In the genomic region with DNA sequence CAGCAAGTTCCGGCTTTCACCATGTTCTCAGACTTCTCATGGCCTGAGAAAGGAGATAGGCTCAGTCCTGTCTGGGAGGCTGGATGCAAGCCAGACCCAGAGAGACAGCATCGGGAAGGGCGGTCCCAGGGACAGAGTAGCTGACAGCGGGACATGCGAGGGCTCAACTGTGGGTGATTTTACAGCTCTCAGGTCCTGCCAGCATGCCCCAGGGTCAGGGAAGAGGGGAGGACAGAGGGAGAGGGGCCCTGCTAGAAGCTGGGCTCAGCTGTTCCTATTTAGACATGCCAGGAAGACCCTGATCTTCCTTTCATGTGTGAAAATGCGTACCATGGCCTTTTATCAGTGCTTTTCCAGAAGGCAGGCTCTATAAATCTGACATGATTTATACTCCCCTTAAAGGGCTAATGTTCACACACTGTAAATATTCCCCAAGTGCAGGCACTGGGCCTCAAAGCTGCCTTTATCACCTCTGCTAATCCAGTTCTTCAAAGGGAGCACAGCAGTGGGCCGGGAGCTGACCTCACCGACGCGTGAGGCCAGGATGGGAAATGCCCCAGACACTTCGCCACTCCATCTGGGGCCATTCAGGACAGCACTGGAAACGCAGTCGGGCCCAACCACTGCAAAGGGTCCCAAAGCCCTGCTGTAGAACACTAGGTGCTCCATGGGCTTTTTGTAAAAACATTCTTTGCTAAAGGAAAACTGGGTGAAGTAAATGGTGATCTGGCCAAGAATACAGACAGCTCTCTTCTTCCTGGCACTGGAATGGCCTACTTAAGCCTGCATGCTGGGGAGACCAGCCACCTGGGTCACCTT, we compare ENCODE assay signal across 24 cellular contexts.
DNase-seq lines count a peak whose midpoint lies in the region; ATAC-seq, FAIRE-seq and TF ChIP-seq lines count a peak whose summit lies in the region.
"Had no signal": no experiment of that assay in that cellular context is flagged by ENCODE, and none has a peak within 500 bp of the region (broad histone marks: within the 10 kb centered on the region; RNA-seq: fewer than 3 reads in every experiment).

No MANE protein-coding gene starts in this region.

- H3K14ac ChIP-seq in neuronal stem cell (ENCODE audit: low read length) = no peak overlapping the region

- no peak overlapping the region for H2BK120ac ChIP-seq in neuronal stem cell (ENCODE audit: low read depth, low read length)

- no peak overlapping the region for H2BK15ac ChIP-seq in neuronal stem cell (ENCODE audit: low read length)

- no peak for TF ChIP-seq CTCF in GM23338 (conservative IDR thresholded peaks at IDR 0.05; ENCODE audit: low read depth in 2 of 2)

- intact Hi-C loops in left ventricle myocardium superior (cut with micrococcal nuclease) = loop anchor here (5.0 kb wide), 1 partner anchor 367 kb away; no protein-coding TSS in a partner anchor

- H3K4ac ChIP-seq in neuronal stem cell (ENCODE audit: low read length) = no peak overlapping the region

- H3K4me1 ChIP-seq in GM23338 (ENCODE audit: insufficient read depth) (no peaks in the 10 kb centered on the region; the same call in 1 of the 2 replicates), neuronal stem cell (ENCODE audit: control insufficient read depth in 2 of 2, insufficient read depth in 1 of 2, low read depth in 1 of 2, low read length in 2 of 2) (peaks cover 0 to 6% of the 10 kb centered on the region in 2 donors)

- peaks cover 15% of the 10 kb centered on the region for H3K4me1 Mint-ChIP-seq in GM23338
- no peaks in the 10 kb centered on the region for H3K4me1 Mint-ChIP-seq in activated CD4-positive, alpha-beta T cell treated with anti-CD3 and anti-CD28 coated beads, Interleukin-2, amount 10 ng/mL, durations not matched to agents 7 days and 5 days
- H3K4me1 Mint-ChIP-seq: CD14-positive monocyte; memory B cell; naive thymus-derived CD4-positive, alpha-beta T cell had no signal

- H4K91ac ChIP-seq in neuronal stem cell (ENCODE audit: low read depth, low read length, poor library complexity) = no peak overlapping the region

- H3K23ac ChIP-seq in neuronal stem cell (ENCODE audit: low read depth, low read length, poor library complexity) = no peak overlapping the region

- peaks cover 8% of the 10 kb centered on the region for H3K27me3 Mint-ChIP-seq in GM23338 (ENCODE audit: insufficient read depth, low read depth, poor library complexity)
- H3K27me3 Mint-ChIP-seq in activated CD4-positive, alpha-beta T cell treated with anti-CD3 and anti-CD28 coated beads, Interleukin-2, amount 10 ng/mL, durations not matched to agents 7 days and 5 days = peaks cover 8% of the 10 kb centered on the region

- H2BK5ac ChIP-seq in neuronal stem cell (ENCODE audit: low read length) = no peak overlapping the region

- no peaks in the 10 kb centered on the region for H3K27me3 ChIP-seq in GM23338 (ENCODE audit: insufficient read depth)
- peaks cover 0 to 30% (median 0%) of the 10 kb centered on the region in 3 experiments for H3K27me3 ChIP-seq in neuronal stem cell (ENCODE audit: control insufficient read depth in 3 of 3, insufficient read depth in 3 of 3, low read depth in 1 of 3, low read length in 3 of 3)

- H3K4me2 ChIP-seq in GM23338 (no peak overlapping the region), neuronal stem cell (ENCODE audit: insufficient read depth, low read length, poor library complexity, severe bottlenecking) (no peak overlapping the region)

- no peak overlapping the region for H2AK5ac ChIP-seq in neuronal stem cell (ENCODE audit: low read depth, low read length)

- no peaks in the 10 kb centered on the region for H3K36me3 Mint-ChIP-seq in GM23338 (ENCODE audit: low read depth)
- H3K36me3 Mint-ChIP-seq in activated CD4-positive, alpha-beta T cell treated with anti-CD3 and anti-CD28 coated beads, Interleukin-2, amount 10 ng/mL, durations not matched to agents 7 days and 5 days (ENCODE audit: low read depth) = no peaks in the 10 kb centered on the region
- H3K36me3 Mint-ChIP-seq: CD14-positive monocyte; memory B cell; naive thymus-derived CD4-positive, alpha-beta T cell; WTC11 had no signal

- H3K36me3 ChIP-seq in GM23338 (ENCODE audit: insufficient read depth) (no peaks in the 10 kb centered on the region), neuronal stem cell (replicated peaks in 1 of 2; ENCODE audit: control insufficient read depth in 2 of 2, insufficient read depth in 2 of 2, low read length in 2 of 2) (no peaks in the 10 kb centered on the region)
- H3K36me3 ChIP-seq: thoracic aorta had no signal

- CTCF ChIA-PET in activated CD4-positive, alpha-beta T cell treated with anti-CD3 and anti-CD28 coated beads, Interleukin-2, amount 10 ng/mL, durations not matched to agents 7 days and 5 days (lab: Charles Lee) = interaction anchor here (0.8 kb wide), 1 partner anchor 11 kb away, joined by 3 read pairs; no protein-coding TSS in a partner anchor

- no CpG with 5 or more reads among the region's 13 CpGs for WGBS in neuronal stem cell (ENCODE audit: extremely low coverage in 2 of 2, insufficient read length in 2 of 2, insufficient replicate concordance in 1 of 2), 2 donors

- TF ChIP-seq POLR2A in GM12892 (IDR thresholded peaks at IDR 0.05; ENCODE audit: low read depth, low read length) = no peak

- H3K9me3 Mint-ChIP-seq in GM23338 = no peaks in the 10 kb centered on the region; the same call in 2 of the 3 replicates
- no peaks in the 10 kb centered on the region for H3K9me3 Mint-ChIP-seq in activated CD4-positive, alpha-beta T cell treated with anti-CD3 and anti-CD28 coated beads, Interleukin-2, amount 10 ng/mL, durations not matched to agents 7 days and 5 days
- H3K9me3 Mint-ChIP-seq: activated T-helper 2 cell treated with anti-CD3 and anti-CD28 coated beads, Interferon-gamma antibody, Interleukin-2, Interleukin-4, amounts not matched to agents 10 μg/mL and 5 μg/mL and 100 μg/mL, durations not matched to agents 14 hours and 24 hours and 36 hours; CD14-positive monocyte; memory B cell; WTC11 had no signal

- H3K9ac ChIP-seq in neuronal stem cell (ENCODE audit: low read depth, low read length, poor library complexity) = no peak overlapping the region
- H3K9ac ChIP-seq: parathyroid adenoma had no signal

- peak overlapping the region; percentile 50 for H3K18ac ChIP-seq in neuronal stem cell (ENCODE audit: low read length)

- H3K4me3 ChIP-seq in GM23338 = no peak overlapping the region
- H3K4me3 ChIP-seq in neuronal stem cell (ENCODE audit: low read length in 2 of 2) = no peak overlapping the region
- H3K4me3 ChIP-seq: thoracic aorta had no signal

- no peak overlapping the region for H3K4me3 Mint-ChIP-seq in GM23338
- no peak overlapping the region for H3K4me3 Mint-ChIP-seq in activated CD4-positive, alpha-beta T cell treated with anti-CD3 and anti-CD28 coated beads, Interleukin-2, amount 10 ng/mL, durations not matched to agents 7 days and 5 days
- H3K4me3 Mint-ChIP-seq: CD14-positive monocyte; memory B cell; naive thymus-derived CD4-positive, alpha-beta T cell; WTC11 had no signal

- ATAC-seq in GM23338 (peak; percentile 41), left ventricle myocardium superior (peak; percentile 88)
- ATAC-seq: esophagus mucosa; naive thymus-derived CD4-positive, alpha-beta T cell; WTC11 had no signal

- no peak overlapping the region for H3K27ac Mint-ChIP-seq in GM23338
- H3K27ac Mint-ChIP-seq in activated CD4-positive, alpha-beta T cell treated with anti-CD3 and anti-CD28 coated beads, Interleukin-2, amount 10 ng/mL, durations not matched to agents 7 days and 5 days = no peak overlapping the region
- H3K27ac Mint-ChIP-seq: activated T-helper 2 cell treated with anti-CD3 and anti-CD28 coated beads, Interferon-gamma antibody, Interleukin-2, Interleukin-4, amounts not matched to agents 10 μg/mL and 5 μg/mL and 100 μg/mL, durations not matched to agents 14 hours and 24 hours and 36 hours; CD14-positive monocyte; memory B cell; naive thymus-derived CD4-positive, alpha-beta T cell; WTC11 had no signal

- H3F3A ChIP-seq in GM23338 (replicated peaks; ENCODE audit: low read depth) = no peaks in the 10 kb centered on the region

- H2BK12ac ChIP-seq in neuronal stem cell (ENCODE audit: low read length) = no peak overlapping the region

- no peaks in the 10 kb centered on the region for H3K9me3 ChIP-seq in neuronal stem cell (replicated peaks in 1 of 2; ENCODE audit: control insufficient read depth in 2 of 2, insufficient read depth in 1 of 2, low read depth in 1 of 2, low read length in 2 of 2)
- H3K9me3 ChIP-seq: thoracic aorta had no signal

- H3K9me2 ChIP-seq in GM23338 (ENCODE audit: insufficient read depth) = no peaks in the 10 kb centered on the region

- FAIRE-seq in GM12892 (lab: Jason Lieb, UNC) = no peak
- FAIRE-seq: frontal cortex, RCC 7860 had no signal

- no peaks in the 10 kb centered on the region for H3K79me2 ChIP-seq in GM23338 (replicated peaks; ENCODE audit: insufficient read depth)
- H3K79me2 ChIP-seq: parathyroid adenoma had no signal

- H3K27ac ChIP-seq in GM23338 (ENCODE audit: low read depth) (no peak overlapping the region), neuronal stem cell (replicated peaks; ENCODE audit: low read length) (no peak overlapping the region)
- H3K27ac ChIP-seq: parathyroid adenoma, thoracic aorta had no signal

- DNase-seq in GM23338 (ENCODE audit: low spot score) (no peak), SK-N-DZ (ENCODE audit: low spot score) (peak; percentile 72), left ventricle myocardium superior (peak; percentile 65), neuronal stem cell (ENCODE audit: low spot score) (no peak), GM12892 (ENCODE audit: insufficient read length) (no peak), EL (no peak), cerebellar nuclear complex (lab: John Stamatoyannopoulos, UW) (no peak)
- no peak for DNase-seq in activated CD4-positive, alpha-beta T cell treated with anti-CD3 and anti-CD28 coated beads, Interleukin-2, amount 10 ng/mL, durations not matched to agents 7 days and 5 days
- DNase-seq: activated CD4-positive, alpha-beta T cell treated with anti-CD3 and anti-CD28 coated beads, Interleukin-2, amount 50 U/mL, for 4 hours; activated CD8-positive, alpha-beta memory T cell treated with anti-CD3 and anti-CD28 coated beads, Interleukin-2, amount 50 U/mL, for 4 hours; effector CD8-positive, alpha-beta T cell; kidney glomerular epithelial cell; naive thymus-derived CD4-positive, alpha-beta T cell; NCI-H2081 treated with DMSO at 0.1 percent for 48 hours; NCI-H446 treated with DMSO at 0.1 percent for 48 hours had no signal

- H2AFZ ChIP-seq in GM23338 (no peak overlapping the region), neuronal stem cell (ENCODE audit: low read length) (no peak overlapping the region)
- H2AFZ ChIP-seq: parathyroid adenoma had no signal

- POLR2A ChIA-PET in activated CD4-positive, alpha-beta T cell treated with anti-CD3 and anti-CD28 coated beads, Interleukin-2, amount 10 ng/mL, durations not matched to agents 7 days and 5 days (lab: Charles Lee) = no interaction called here

- H4K20me1 ChIP-seq in GM23338 (replicated peaks; ENCODE audit: insufficient read depth) = no peaks in the 10 kb centered on the region

- H3K79me1 ChIP-seq in neuronal stem cell (ENCODE audit: low read depth, low read length) = no peaks in the 10 kb centered on the region

- no peak overlapping the region for H4K8ac ChIP-seq in neuronal stem cell (ENCODE audit: low read depth, low read length)

Comparison
In these comparisons a context has a peak if more than half of its experiments do, and no peak if none do; other contexts are left out.
1. DNase-seq: peak in SK-N-DZ (single experiment) and left ventricle myocardium superior (single experiment); none in GM23338 (single experiment), neuronal stem cell (single experiment), activated CD4-positive, alpha-beta T cell treated with anti-CD3 and anti-CD28 coated beads, Interleukin-2, amount 10 ng/mL, durations not matched to agents 7 days and 5 days (single experiment), GM12892 (single experiment), EL (single experiment) and cerebellar nuclear complex (0 of 2).